ENCODE assay signal across 8 cellular contexts in the genomic region with DNA sequence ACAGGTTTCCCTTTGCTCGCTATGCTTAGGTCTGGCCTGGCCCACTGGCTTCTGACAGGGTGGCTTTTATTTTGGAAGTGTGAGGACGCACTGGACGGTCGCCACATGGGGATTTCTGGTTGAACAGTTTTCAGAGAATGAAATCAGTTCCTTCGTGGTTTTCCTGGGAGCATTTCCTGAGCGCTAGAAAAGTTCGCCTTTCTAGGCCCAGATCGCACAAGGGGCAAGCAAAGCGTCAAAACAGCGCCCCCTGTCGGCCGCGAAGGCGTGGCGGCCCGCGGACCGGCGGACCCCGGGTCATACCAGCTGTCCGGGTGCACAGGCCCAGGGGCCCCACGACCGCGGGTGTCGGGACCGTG. TPM values are rescaled to one million over a fixed set of nuclear protein-coding genes. Genes with fewer than 3 reads are reported as not detected.
DNase-seq lines count a peak whose midpoint lies in the region; ATAC-seq lines count a peak whose summit lies in the region.

No MANE protein-coding gene starts in this region.

- H3K4me3 ChIP-seq in ectodermal cell (ENCODE audit: insufficient read depth, low read depth, low read length): peak overlapping the region; percentile 34

- H3K27me3 ChIP-seq in ectodermal cell (ENCODE audit: control insufficient read depth, insufficient read depth, low read length, poor library complexity, severe bottlenecking): no peaks in the 10 kb centered on the region

- peak; percentile 59 for ATAC-seq in GM19455 (IDR thresholded peaks at IDR 0.05; ENCODE audit: unreplicated experiment)

- H3K36me3 ChIP-seq in ectodermal cell (ENCODE audit: control insufficient read depth, insufficient read depth, low read length): no peaks in the 10 kb centered on the region

- 58% methylated on average over 26 of the region's 26 CpGs for WGBS in ectodermal cell, 2 experiments

- peak overlapping the region; percentile 71 for H3K27ac Mint-ChIP-seq in activated CD4-positive, alpha-beta memory T cell treated with anti-CD3 and anti-CD28 coated beads for 36 hours

- POLR2A ChIA-PET in activated CD4-positive, alpha-beta memory T cell treated with anti-CD3 and anti-CD28 coated beads for 36 hours (lab: Charles Lee): interaction anchor here (1.0 kb wide), 1 partner anchor 10 kb away, joined by 4 read pairs; no protein-coding TSS in a partner anchor

- no peaks in the 10 kb centered on the region for H3K27me3 Mint-ChIP-seq in activated CD4-positive, alpha-beta memory T cell treated with anti-CD3 and anti-CD28 coated beads for 36 hours

- DNase-seq in AG20443 (ENCODE audit: low spot score) (peak; percentile 85), HuH-7.5 (ENCODE audit: low spot score) (peak; percentile 43), lung microvascular endothelial cell (ENCODE audit: low read depth in 2 of 2) (peak; percentile 53 to 60), DMS153 treated with DMSO at 0.1 percent for 48 hours (lab: John Stamatoyannopoulos, UW; ENCODE audit: unreplicated experiment) (no peak)
- peak; percentile 89 for DNase-seq in activated CD4-positive, alpha-beta memory T cell treated with anti-CD3 and anti-CD28 coated beads for 36 hours
- peak; percentile 63 to 85 (median 85) for DNase-seq in stimulated activated CD4-positive, alpha-beta T cell treated with anti-CD3 and anti-CD28 coated beads, TNF-alpha, amount 100 ng/mL, for 48 hours (ENCODE audit: low read depth in 3 of 3)

- no peak overlapping the region for H3K27ac ChIP-seq in ectodermal cell (ENCODE audit: insufficient read depth, low read depth, low read length, poor library complexity, severe bottlenecking)

- H3K4me3 Mint-ChIP-seq in activated CD4-positive, alpha-beta memory T cell treated with anti-CD3 and anti-CD28 coated beads for 36 hours: peak overlapping the region; percentile 90

- H3K4me1 ChIP-seq in ectodermal cell (ENCODE audit: control insufficient read depth, insufficient read depth, low read length): no peaks in the 10 kb centered on the region

- CTCF ChIA-PET in activated CD4-positive, alpha-beta memory T cell treated with anti-CD3 and anti-CD28 coated beads for 36 hours (lab: Charles Lee): interaction anchor here (1.0 to 6.8 kb wide), 16 partner anchors 12 to 385 kb away, joined by 3 to 264 read pairs (median 4); partner anchors contain the start of genes CALCB, CYP2R1 and PSMA1

- H3K36me3 Mint-ChIP-seq in activated CD4-positive, alpha-beta memory T cell treated with anti-CD3 and anti-CD28 coated beads for 36 hours: no peaks in the 10 kb centered on the region

- intact Hi-C loops in activated CD4-positive, alpha-beta memory T cell treated with anti-CD3 and anti-CD28 coated beads for 36 hours (cut with micrococcal nuclease): loop anchor here (1.0 to 5.0 kb wide), 5 partner anchors 12 to 1132 kb away; partner anchors contain the start of gene CYP2R1

- H3K4me1 Mint-ChIP-seq in activated CD4-positive, alpha-beta memory T cell treated with anti-CD3 and anti-CD28 coated beads for 36 hours (ENCODE audit: low read depth): peaks cover 36% of the 10 kb centered on the region

- no peaks in the 10 kb centered on the region for H3K9me3 ChIP-seq in ectodermal cell (ENCODE audit: control insufficient read depth, low read length)

- no peaks in the 10 kb centered on the region for H3K9me3 Mint-ChIP-seq in activated CD4-positive, alpha-beta memory T cell treated with anti-CD3 and anti-CD28 coated beads for 36 hours

RNA-seq across cellular contexts. Expression of gene CYP2R1, which starts 12.7 kb away (rescaled TPM):
- 10 to 100 TPM; 14.6 to 14.8 TPM for total RNA-seq in activated CD4-positive, alpha-beta memory T cell treated with anti-CD3 and anti-CD28 coated beads for 36 hours
- 23.2 TPM for polyA plus RNA-seq in ectodermal cell (2013, experiment 1 of 4)
- polyA plus RNA-seq in ectodermal cell (2013, experiment 2 of 4): 20.6 TPM
- 19.2 TPM for polyA plus RNA-seq in ectodermal cell (2013, experiment 3 of 4)
- 20.8 TPM for polyA plus RNA-seq in ectodermal cell (2013, experiment 4 of 4)
- total RNA-seq in lung microvascular endothelial cell: 5.8 and 6.1 TPM in 2 replicates
